In the genomic region with DNA sequence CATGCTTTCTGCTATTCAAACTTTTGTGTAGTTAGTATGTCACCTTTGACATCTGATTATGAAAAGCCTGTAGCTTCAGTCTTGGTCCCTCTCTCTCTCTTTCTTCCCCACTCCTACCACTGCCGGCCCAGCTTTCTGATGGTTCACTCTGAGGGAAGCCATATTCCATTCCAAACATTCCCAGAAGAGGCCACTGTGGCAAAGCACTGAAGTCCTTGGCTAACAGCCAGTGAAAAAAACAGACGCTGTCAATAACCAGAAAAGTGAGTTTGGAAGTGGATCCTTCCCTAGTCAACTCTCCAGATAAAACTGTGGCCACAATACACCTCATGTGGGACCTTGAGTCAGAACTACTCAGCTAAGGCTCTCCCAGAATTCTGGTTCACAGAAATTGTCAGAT, we compare ENCODE assay signal across 9 cellular contexts.
DNase-seq lines count a peak whose midpoint lies in the region; ATAC-seq and TF ChIP-seq lines count a peak whose summit lies in the region.
"Had no signal": no experiment of that assay in that cellular context is flagged by ENCODE, and none has a peak within 500 bp of the region (broad histone marks: within the 10 kb centered on the region; RNA-seq: fewer than 3 reads in every experiment).

No MANE protein-coding gene starts in this region.

- TF ChIP-seq CTCF in Caco-2 (IDR thresholded peaks at IDR 0.05; ENCODE audit: insufficient read depth in 1 of 2, low read depth in 1 of 2, low read length in 1 of 2, severe bottlenecking in 1 of 2, unreplicated experiment in 1 of 2), result peak; percentile 28 to 32
- TF ChIP-seq CTCF in astrocyte of the spinal cord (IDR thresholded peaks at IDR 0.05; ENCODE audit: low read depth, low read length), result no peak
- peak in 1 of 2 donors; percentile 16 for TF ChIP-seq CTCF in left lung (IDR thresholded peaks at IDR 0.05)
- no peak for TF ChIP-seq CTCF in HFFc6 (IDR thresholded peaks at IDR 0.05)

- no peak overlapping the region for H3K27ac ChIP-seq in left lung

- H3K27ac Mint-ChIP-seq in Caco-2 (ENCODE audit: unreplicated experiment) (no peak overlapping the region), HFFc6 (no peak overlapping the region)

- no peaks in the 10 kb centered on the region for H3K4me1 ChIP-seq in Caco-2
- H3K4me1 ChIP-seq in left lung, result no peaks in the 10 kb centered on the region

- H3K27me3 Mint-ChIP-seq in Caco-2 (ENCODE audit: insufficient read depth, unreplicated experiment) (no peaks in the 10 kb centered on the region), HFFc6 (ENCODE audit: insufficient read depth) (no peaks in the 10 kb centered on the region)

- peak; percentile 59 to 60 for DNase-seq in Caco-2
- DNase-seq in NCI-H1048 (lab: John Stamatoyannopoulos, UW), result peak; percentile 35
- DNase-seq in astrocyte of the spinal cord (ENCODE audit: low read depth, low spot score), result peak; percentile 1
- DNase-seq in left lung, result no peak
- DNase-seq in HFFc6, result no peak

- peak; percentile 72 for ATAC-seq in left lung
- no peak for ATAC-seq in HG02981 (IDR thresholded peaks at IDR 0.05; ENCODE audit: unreplicated experiment)
- no peak for ATAC-seq in HG03442 (IDR thresholded peaks at IDR 0.05; ENCODE audit: unreplicated experiment)
- ATAC-seq in GM18870 (IDR thresholded peaks at IDR 0.05; ENCODE audit: unreplicated experiment), result no peak

- H3K4me3 ChIP-seq in Caco-2 (ENCODE audit: low read depth, low read length) (no peak overlapping the region), astrocyte of the spinal cord (ENCODE audit: low read depth, low read length) (no peak overlapping the region), left lung (no peak overlapping the region)
- H3K4me3 ChIP-seq: lung had no signal

- in situ Hi-C loops in astrocyte of the spinal cord (cut with HindIII; ENCODE audit: low sequenced_read_pairs), result no loop called here

- intact Hi-C loops in Caco-2 (cut with micrococcal nuclease; ENCODE audit: unreplicated experiment), result loop anchor here (2.0 kb wide), 2 partner anchors 106 to 390 kb away; no protein-coding TSS in a partner anchor
- intact Hi-C loops in left lung (cut with DNase I), result no loop called here

- H3K36me3 Mint-ChIP-seq in Caco-2 (ENCODE audit: insufficient read depth, unreplicated experiment) (no peaks in the 10 kb centered on the region), HFFc6 (ENCODE audit: low read depth) (no peaks in the 10 kb centered on the region)

- peaks cover 7% of the 10 kb centered on the region for H3K4me1 Mint-ChIP-seq in Caco-2 (ENCODE audit: low read depth, unreplicated experiment)
- no peaks in the 10 kb centered on the region for H3K4me1 Mint-ChIP-seq in HFFc6 (ENCODE audit: low read depth)

- H3K4me3 Mint-ChIP-seq in Caco-2 (ENCODE audit: unreplicated experiment), result no peak overlapping the region
- no peak overlapping the region for H3K4me3 Mint-ChIP-seq in HFFc6

- H3K9me3 Mint-ChIP-seq in Caco-2 (ENCODE audit: unreplicated experiment), result no peaks in the 10 kb centered on the region
- peaks cover 52% of the 10 kb centered on the region for H3K9me3 Mint-ChIP-seq in HFFc6

- H3K9me3 ChIP-seq in Caco-2 (no peaks in the 10 kb centered on the region), left lung (peaks cover 0 to 7% of the 10 kb centered on the region in 2 donors)

- BruUV-seq in Caco-2 (replicated peaks; lab: Mats Ljungman, UMichigan), result no TSS peak

- POLR2A ChIA-PET in Caco-2 (lab: Charles Lee), result no interaction called here

- no peaks in the 10 kb centered on the region for H3K27me3 ChIP-seq in Caco-2 (replicated peaks; ENCODE audit: control insufficient read depth, insufficient read depth, low read length)
- H3K27me3 ChIP-seq in left lung, result no peaks in the 10 kb centered on the region

- H3K36me3 ChIP-seq in Caco-2 (ENCODE audit: control insufficient read depth, insufficient read depth, low read length) (no peaks in the 10 kb centered on the region), left lung (no peaks in the 10 kb centered on the region)

- CTCF ChIA-PET in Caco-2 (lab: Charles Lee), result interaction anchor here (0.7 kb wide), 1 partner anchor 106 kb away, joined by 3 read pairs; no protein-coding TSS in a partner anchor

Comparison
In these comparisons a context has a peak if more than half of its experiments do, and no peak if none do; other contexts are left out.
1. DNase-seq: peak in Caco-2 (2 of 2), NCI-H1048 (single experiment) and astrocyte of the spinal cord (single experiment); none in left lung (0 of 2) and HFFc6 (single experiment).
2. CTCF ChIP-seq: peak in Caco-2 (2 of 2); none in astrocyte of the spinal cord (single experiment) and HFFc6 (single experiment).